8 cellular contexts compared by ENCODE assay signal in genomic region chr11:63839508-63840355, GRCh38. TPM values are rescaled to one million over a fixed set of nuclear protein-coding genes. Genes with fewer than 3 reads are reported as not detected.
DNase-seq lines count a peak whose midpoint lies in the region; ATAC-seq and TF ChIP-seq lines count a peak whose summit lies in the region.

No MANE protein-coding gene starts in this region.

- 1% methylated on average over 39 of the region's 40 CpGs for WGBS in lower leg skin, 2 donors

- peaks cover 60% of the 10 kb centered on the region for H3K4me1 Mint-ChIP-seq in stimulated activated naive CD8-positive, alpha-beta T cell treated with anti-CD3 and anti-CD28 coated beads, Interleukin-15, Interleukin-2, amounts not matched to agents 100 ng/mL and 50 ng/mL, for 24 hours (ENCODE audit: low read depth)

- peak overlapping the region; percentile 90 for H3K4me3 Mint-ChIP-seq in stimulated activated naive CD8-positive, alpha-beta T cell treated with anti-CD3 and anti-CD28 coated beads, Interleukin-15, Interleukin-2, amounts not matched to agents 100 ng/mL and 50 ng/mL, for 24 hours

- TF ChIP-seq POLR2A in lower leg skin (IDR thresholded peaks at IDR 0.05) = no peak

- H3K4me1 ChIP-seq in HEK293 (ENCODE audit: control insufficient read depth, insufficient read depth, low read length) (0 out of 2 replicates have a peak, but pooled peaks cover 6% of the 10 kb centered on the region), SJSA1 (replicated peaks) (peaks cover 36% of the 10 kb centered on the region)

- DNase-seq in EH (ENCODE audit: low read depth) (peak; percentile 34), SJSA1 (ENCODE audit: low read depth in 1 of 2, low spot score in 2 of 2) (peak in 1 of 2 experiments; percentile 57), cardiac fibroblast (ENCODE audit: low read depth in 2 of 2) (peak in 1 of 2 donors; percentile 17), lower leg skin (ENCODE audit: low spot score in 2 of 2) (peak in 1 of 2 donors; percentile 37), AG08395 (ENCODE audit: low spot score) (no peak)

- POLR2A ChIA-PET in HEK293 (lab: Yijun Ruan, JAX) = interaction anchor here (1.1 to 2.5 kb wide), 12 partner anchors 8 to 122 kb away, joined by 3 to 14 read pairs (median 6); partner anchors contain the start of genes RCOR2 and ZFTA

- TF ChIP-seq CTCF in HEK293 (tag by site-specific recombination; IDR thresholded peaks at IDR 0.05) = no peak
- no peak for TF ChIP-seq CTCF in cardiac fibroblast (IDR thresholded peaks at IDR 0.05; ENCODE audit: low read depth, low read length)
- TF ChIP-seq CTCF in lower leg skin (IDR thresholded peaks at IDR 0.05) = no peak

- intact Hi-C loops in lower leg skin (cut with DNase I; ENCODE audit: low total_unique reads) = no loop called here

- H3K27ac ChIP-seq in HEK293 (ENCODE audit: extremely low read depth, low read depth, low read length) (peak overlapping the region; percentile 84), SJSA1 (peak overlapping the region; percentile 62)

- H3K27ac Mint-ChIP-seq in stimulated activated naive CD8-positive, alpha-beta T cell treated with anti-CD3 and anti-CD28 coated beads, Interleukin-15, Interleukin-2, amounts not matched to agents 100 ng/mL and 50 ng/mL, for 24 hours = peak overlapping the region; percentile 97

- peaks cover 15% of the 10 kb centered on the region for H3K36me3 Mint-ChIP-seq in stimulated activated naive CD8-positive, alpha-beta T cell treated with anti-CD3 and anti-CD28 coated beads, Interleukin-15, Interleukin-2, amounts not matched to agents 100 ng/mL and 50 ng/mL, for 24 hours (ENCODE audit: low read depth)

- H3K9me3 ChIP-seq in HEK293 (ENCODE audit: control insufficient read depth, insufficient read depth, low read depth, low read length) (no peaks in the 10 kb centered on the region), SJSA1 (replicated peaks) (no peaks in the 10 kb centered on the region)

- CTCF ChIA-PET in HEK293 (lab: Yijun Ruan, JAX) = interaction anchor here (0.5 to 7.4 kb wide), 3 partner anchors 13 to 131 kb away, joined by 3 to 135 read pairs (median 3); no protein-coding TSS in a partner anchor

- H3K4me3 ChIP-seq in HEK293 (ENCODE audit: low read depth, low read length) (peak overlapping the region; percentile 81), SJSA1 (peak overlapping the region; percentile 96), cardiac fibroblast (replicated peaks in 1 of 2; ENCODE audit: low read depth in 2 of 2, low read length in 2 of 2) (peak overlapping the region; percentile 94 to 95), lower leg skin (ENCODE audit: low read depth, poor library complexity, severe bottlenecking) (peak overlapping the region; percentile 76)

- H3K36me3 ChIP-seq in HEK293 (ENCODE audit: control insufficient read depth in 2 of 2, insufficient read depth in 1 of 2, low read length in 2 of 2) = peaks cover 0 to 23% of the 10 kb centered on the region in 2 experiments; a peak in 2 of 3 replicates
- peaks cover 50% of the 10 kb centered on the region for H3K36me3 ChIP-seq in SJSA1

- H3K9me3 Mint-ChIP-seq in stimulated activated naive CD8-positive, alpha-beta T cell treated with anti-CD3 and anti-CD28 coated beads, Interleukin-15, Interleukin-2, amounts not matched to agents 100 ng/mL and 50 ng/mL, for 24 hours = no peaks in the 10 kb centered on the region

- no peaks in the 10 kb centered on the region for H3K27me3 Mint-ChIP-seq in stimulated activated naive CD8-positive, alpha-beta T cell treated with anti-CD3 and anti-CD28 coated beads, Interleukin-15, Interleukin-2, amounts not matched to agents 100 ng/mL and 50 ng/mL, for 24 hours

- no peak for ATAC-seq in GM21367 (IDR thresholded peaks at IDR 0.05; ENCODE audit: unreplicated experiment)

- no peaks in the 10 kb centered on the region for H3K27me3 ChIP-seq in SJSA1 (replicated peaks)

TF ChIP-seq in HEK293, 187 proteins besides CTCF, POLR2A, EP300 and RAD21 (continues in another document):
- TF ChIP-seq ZBTB48 (tag by site-specific recombination; IDR thresholded peaks at IDR 0.05) (peak; percentile 97), PRDM4 (tag by site-specific recombination; IDR thresholded peaks at IDR 0.05) (no peak), ZNF2 (tag by site-specific recombination; IDR thresholded peaks at IDR 0.05) (no peak), ZBTB44 (tag by site-specific recombination; IDR thresholded peaks at IDR 0.05) (no peak), ZNF626 (tag by site-specific recombination; IDR thresholded peaks at IDR 0.05) (no peak), ZNF335 (tag by site-specific recombination; conservative IDR thresholded peaks at IDR 0.05) (peak; percentile 62), ZSCAN5A (tag by site-specific recombination; IDR thresholded peaks at IDR 0.05) (no peak), HIC1 (tag by site-specific recombination; IDR thresholded peaks at IDR 0.05) (0 out of 2 replicates have a peak, but pooled peaks have one; percentile 14), SP2 (tag by site-specific recombination; IDR thresholded peaks at IDR 0.05) (no peak), KLF9 (tag by site-specific recombination; IDR thresholded peaks at IDR 0.05; ENCODE audit: low read depth) (no peak), ZNF169 (tag by site-specific recombination; IDR thresholded peaks at IDR 0.05) (no peak)

RNA-seq across cellular contexts. Expression of gene MARK2, which starts 0.8 kb away (rescaled TPM):
- 23.1 and 29.6 TPM in 2 replicates for total RNA-seq in SJSA1 (2014; rRNA removed; shearing (Covaris generic))
- 10 to 100 TPM; 78.3 to 87.2 (median 81.2) TPM for total RNA-seq in lower leg skin

RNA-seq across cellular contexts. Expression of gene SPINDOC, which starts 26.5 kb away (rescaled TPM):
- 89.3 and 95.5 TPM in 2 replicates for total RNA-seq in SJSA1 (2014; rRNA removed; shearing (Covaris generic))
- total RNA-seq in lower leg skin = 1 to 10 TPM; 5.1 to 8.3 (median 6.0) TPM
